ENCODE assay signal across 22 cellular contexts in the genomic region with DNA sequence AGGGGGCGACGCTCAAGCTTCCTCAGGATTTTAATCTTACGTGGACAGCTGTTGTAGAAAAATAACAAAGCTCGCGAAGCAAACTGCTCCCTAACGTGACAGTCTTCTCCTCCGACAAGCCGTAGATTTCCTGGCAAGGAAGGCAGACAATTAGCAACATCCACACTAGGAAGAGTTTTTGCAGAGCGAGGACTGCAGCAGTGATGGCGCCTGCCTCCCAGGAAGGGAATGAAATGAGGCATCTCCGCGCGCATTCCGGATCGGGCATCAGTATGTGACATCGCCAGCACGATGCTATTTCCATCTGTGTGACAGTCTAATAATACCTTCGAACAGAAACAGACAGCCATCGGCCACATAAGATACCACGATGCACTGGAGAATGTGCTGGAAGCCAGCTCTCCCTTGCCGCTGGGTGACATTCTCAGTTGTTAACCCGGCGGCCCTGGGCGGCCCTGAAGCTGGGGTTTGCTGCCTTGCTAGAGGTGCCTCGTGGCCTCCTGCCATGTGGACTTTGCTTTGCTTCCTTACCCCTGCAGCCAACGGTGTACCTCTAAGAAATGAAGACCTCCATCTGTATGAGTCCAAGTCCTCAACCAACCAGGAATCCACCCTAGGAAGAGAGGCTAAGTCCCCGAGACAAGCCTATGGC.
A peak's percentile ranks its signal among the peaks of the same experiment; 100 is the strongest.
DNase-seq lines count a peak whose midpoint lies in the region; ATAC-seq and TF ChIP-seq lines count a peak whose summit lies in the region.
"Had no signal": no experiment of that assay in that cellular context is flagged by ENCODE, and none has a peak within 500 bp of the region (broad histone marks: within the 10 kb centered on the region; RNA-seq: fewer than 3 reads in every experiment).

No MANE protein-coding gene starts in this region.

- H3K27ac ChIP-seq in spleen = no peak overlapping the region
- H3K27ac ChIP-seq in WERI-Rb-1 = no peak overlapping the region
- H3K27ac ChIP-seq: 22Rv1, HL-60 had no signal

- intact Hi-C loops in spleen (cut with DNase I; ENCODE audit: low total_unique reads) = no loop called here

- WGBS in spleen, 5 donors = 87 to 91% (median 90%) methylated on average over 24 to 27 of the region's 27 CpGs

- H3K27me3 ChIP-seq in spleen (replicated peaks in 1 of 7) (peaks cover 0 to 36% (median 0%) of the 10 kb centered on the region in 7 donors), WERI-Rb-1 (ENCODE audit: insufficient read depth, low read depth, severe bottlenecking) (peaks cover 2% of the 10 kb centered on the region)

- no peak for DNase-seq in T-helper 1 cell
- peak; percentile 20 for DNase-seq in NCI-H524 treated with DMSO at 0.1 percent for 48 hours (lab: John Stamatoyannopoulos, UW)
- no peak for DNase-seq in nephron progenitor cell
- DNase-seq in spleen = no peak
- DNase-seq in HPDE6-E6E7 (ENCODE audit: extremely low spot score) = no peak
- no peak for DNase-seq in WERI-Rb-1
- DNase-seq: C1 segment of cervical spinal cord; CD4-positive, CD25-positive, alpha-beta regulatory T cell; CD8-positive, alpha-beta memory T cell; COR-L47; DMS 273 treated with DMSO at 0.1 percent for 48 hours; DMS53; DND-41; EL had no signal

- no peak overlapping the region for H3K4me3 Mint-ChIP-seq in T-helper 1 cell treated with Interleukin-12 subunit alpha and Interleukin-12 subunit beta and Interleukin-4 antibody, amounts not matched to agents 30 μg/mL and 1 μg/mL, for 36 hours
- H3K4me3 Mint-ChIP-seq in nephron progenitor cell = no peak overlapping the region
- H3K4me3 Mint-ChIP-seq: CD4-positive, CD25-positive, alpha-beta regulatory T cell had no signal

- H3K4me1 Mint-ChIP-seq in T-helper 1 cell treated with Interleukin-12 subunit alpha and Interleukin-12 subunit beta and Interleukin-4 antibody, amounts not matched to agents 30 μg/mL and 1 μg/mL, for 36 hours (ENCODE audit: low read depth) = peaks cover 10% of the 10 kb centered on the region
- H3K4me1 Mint-ChIP-seq in nephron progenitor cell = peaks cover 13% of the 10 kb centered on the region

- H3K4me1 ChIP-seq in spleen = no peaks in the 10 kb centered on the region
- H3K4me1 ChIP-seq: HAP-1 had no signal

- no peaks in the 10 kb centered on the region for H3K36me3 ChIP-seq in spleen
- no peaks in the 10 kb centered on the region for H3K36me3 ChIP-seq in WERI-Rb-1
- H3K36me3 ChIP-seq: HAP-1 had no signal

- H3K27me3 Mint-ChIP-seq in T-helper 1 cell treated with Interleukin-12 subunit alpha and Interleukin-12 subunit beta and Interleukin-4 antibody, amounts not matched to agents 30 μg/mL and 1 μg/mL, for 36 hours (ENCODE audit: low read depth) = no peaks in the 10 kb centered on the region
- H3K27me3 Mint-ChIP-seq in nephron progenitor cell (ENCODE audit: low read depth, poor library complexity) = peaks cover 9% of the 10 kb centered on the region

- H3K9me3 Mint-ChIP-seq in T-helper 1 cell treated with Interleukin-12 subunit alpha and Interleukin-12 subunit beta and Interleukin-4 antibody, amounts not matched to agents 30 μg/mL and 1 μg/mL, for 36 hours = no peaks in the 10 kb centered on the region
- peaks cover 3% of the 10 kb centered on the region for H3K9me3 Mint-ChIP-seq in nephron progenitor cell

- TF ChIP-seq CTCF in nephron progenitor cell (IDR thresholded peaks at IDR 0.05) = no peak
- TF ChIP-seq CTCF in spleen (IDR thresholded peaks at IDR 0.05 in 8 of 11, conservative IDR thresholded peaks at IDR 0.05 in 3 of 11) = no peak
- no peak for TF ChIP-seq CTCF in WERI-Rb-1 (IDR thresholded peaks at IDR 0.05; ENCODE audit: low read depth, low read length)

- H3K36me3 Mint-ChIP-seq in T-helper 1 cell treated with Interleukin-12 subunit alpha and Interleukin-12 subunit beta and Interleukin-4 antibody, amounts not matched to agents 30 μg/mL and 1 μg/mL, for 36 hours (ENCODE audit: low read depth) = no peaks in the 10 kb centered on the region
- H3K36me3 Mint-ChIP-seq in nephron progenitor cell (ENCODE audit: low read depth) = no peaks in the 10 kb centered on the region
- H3K36me3 Mint-ChIP-seq: CD4-positive, CD25-positive, alpha-beta regulatory T cell had no signal

- ATAC-seq in HG03565 (IDR thresholded peaks at IDR 0.05; ENCODE audit: unreplicated experiment) = no peak
- ATAC-seq: A549, GM12878, HepG2 had no signal

- H3K9me3 ChIP-seq in spleen (no peaks in the 10 kb centered on the region), WERI-Rb-1 (ENCODE audit: severe bottlenecking) (no peaks in the 10 kb centered on the region)
- H3K9me3 ChIP-seq: A549, HAP-1 had no signal

- no peak for TF ChIP-seq POLR2A in spleen (IDR thresholded peaks at IDR 0.05)

- peak overlapping the region; percentile 8 for H3K27ac Mint-ChIP-seq in T-helper 1 cell treated with Interleukin-12 subunit alpha and Interleukin-12 subunit beta and Interleukin-4 antibody, amounts not matched to agents 30 μg/mL and 1 μg/mL, for 36 hours
- H3K27ac Mint-ChIP-seq in nephron progenitor cell = peak overlapping the region; percentile 66
- H3K27ac Mint-ChIP-seq: CD4-positive, CD25-positive, alpha-beta regulatory T cell had no signal

- H3K4me3 ChIP-seq in spleen = no peak overlapping the region
- H3K4me3 ChIP-seq in WERI-Rb-1 (ENCODE audit: low read depth, low read length) = no peak overlapping the region
- H3K4me3 ChIP-seq: A549, GM12878, HAP-1 had no signal
